Comparison of ENCODE assay signal across 1 cellular context in the genomic region with DNA sequence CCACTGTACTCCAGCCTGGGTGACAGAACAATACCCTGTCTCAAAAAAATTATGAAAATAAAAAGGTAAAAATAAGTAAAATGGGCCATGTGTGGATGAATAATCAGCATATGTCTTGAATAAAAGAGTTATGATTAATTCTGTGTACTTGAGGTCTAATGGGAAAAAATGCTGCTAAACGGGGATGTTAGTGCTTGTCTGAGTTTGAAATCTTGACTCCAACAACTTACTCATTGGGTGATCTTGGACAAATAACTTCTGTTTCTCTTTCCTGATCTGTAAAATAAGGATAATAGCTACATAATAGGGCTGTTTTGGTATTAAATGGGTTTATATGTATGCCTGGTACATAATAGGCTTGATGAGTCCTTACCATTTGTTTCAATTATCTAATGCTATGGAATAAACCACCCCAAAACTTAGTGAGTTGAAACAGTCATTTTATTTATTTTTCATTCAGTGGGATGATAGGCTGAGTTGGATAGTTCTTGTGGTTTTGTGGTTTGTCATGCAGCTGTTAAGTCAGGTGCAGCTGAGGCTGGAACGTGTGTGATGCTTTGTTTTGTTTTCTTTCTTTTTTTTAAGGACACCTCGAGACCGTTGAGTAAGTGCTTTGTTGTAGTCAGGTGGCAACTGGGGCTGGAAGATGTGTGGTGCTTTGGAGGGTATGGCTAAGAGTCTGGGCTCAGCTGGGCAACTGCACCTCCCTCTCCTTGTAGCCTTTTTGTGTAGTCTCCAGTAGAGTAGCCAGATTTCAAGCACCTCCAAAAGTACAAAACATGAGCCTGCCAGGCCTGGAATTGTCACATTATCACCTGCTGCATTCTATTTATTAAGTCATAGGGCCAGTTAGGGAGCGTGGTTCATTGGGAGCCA.
TF ChIP-seq lines count a peak whose summit lies in the region.

No MANE protein-coding gene starts in this region.

TF ChIP-seq in GM23338, 12 proteins besides CTCF, POLR2A, EP300 and RAD21:
- TF ChIP-seq, protein P1, sequence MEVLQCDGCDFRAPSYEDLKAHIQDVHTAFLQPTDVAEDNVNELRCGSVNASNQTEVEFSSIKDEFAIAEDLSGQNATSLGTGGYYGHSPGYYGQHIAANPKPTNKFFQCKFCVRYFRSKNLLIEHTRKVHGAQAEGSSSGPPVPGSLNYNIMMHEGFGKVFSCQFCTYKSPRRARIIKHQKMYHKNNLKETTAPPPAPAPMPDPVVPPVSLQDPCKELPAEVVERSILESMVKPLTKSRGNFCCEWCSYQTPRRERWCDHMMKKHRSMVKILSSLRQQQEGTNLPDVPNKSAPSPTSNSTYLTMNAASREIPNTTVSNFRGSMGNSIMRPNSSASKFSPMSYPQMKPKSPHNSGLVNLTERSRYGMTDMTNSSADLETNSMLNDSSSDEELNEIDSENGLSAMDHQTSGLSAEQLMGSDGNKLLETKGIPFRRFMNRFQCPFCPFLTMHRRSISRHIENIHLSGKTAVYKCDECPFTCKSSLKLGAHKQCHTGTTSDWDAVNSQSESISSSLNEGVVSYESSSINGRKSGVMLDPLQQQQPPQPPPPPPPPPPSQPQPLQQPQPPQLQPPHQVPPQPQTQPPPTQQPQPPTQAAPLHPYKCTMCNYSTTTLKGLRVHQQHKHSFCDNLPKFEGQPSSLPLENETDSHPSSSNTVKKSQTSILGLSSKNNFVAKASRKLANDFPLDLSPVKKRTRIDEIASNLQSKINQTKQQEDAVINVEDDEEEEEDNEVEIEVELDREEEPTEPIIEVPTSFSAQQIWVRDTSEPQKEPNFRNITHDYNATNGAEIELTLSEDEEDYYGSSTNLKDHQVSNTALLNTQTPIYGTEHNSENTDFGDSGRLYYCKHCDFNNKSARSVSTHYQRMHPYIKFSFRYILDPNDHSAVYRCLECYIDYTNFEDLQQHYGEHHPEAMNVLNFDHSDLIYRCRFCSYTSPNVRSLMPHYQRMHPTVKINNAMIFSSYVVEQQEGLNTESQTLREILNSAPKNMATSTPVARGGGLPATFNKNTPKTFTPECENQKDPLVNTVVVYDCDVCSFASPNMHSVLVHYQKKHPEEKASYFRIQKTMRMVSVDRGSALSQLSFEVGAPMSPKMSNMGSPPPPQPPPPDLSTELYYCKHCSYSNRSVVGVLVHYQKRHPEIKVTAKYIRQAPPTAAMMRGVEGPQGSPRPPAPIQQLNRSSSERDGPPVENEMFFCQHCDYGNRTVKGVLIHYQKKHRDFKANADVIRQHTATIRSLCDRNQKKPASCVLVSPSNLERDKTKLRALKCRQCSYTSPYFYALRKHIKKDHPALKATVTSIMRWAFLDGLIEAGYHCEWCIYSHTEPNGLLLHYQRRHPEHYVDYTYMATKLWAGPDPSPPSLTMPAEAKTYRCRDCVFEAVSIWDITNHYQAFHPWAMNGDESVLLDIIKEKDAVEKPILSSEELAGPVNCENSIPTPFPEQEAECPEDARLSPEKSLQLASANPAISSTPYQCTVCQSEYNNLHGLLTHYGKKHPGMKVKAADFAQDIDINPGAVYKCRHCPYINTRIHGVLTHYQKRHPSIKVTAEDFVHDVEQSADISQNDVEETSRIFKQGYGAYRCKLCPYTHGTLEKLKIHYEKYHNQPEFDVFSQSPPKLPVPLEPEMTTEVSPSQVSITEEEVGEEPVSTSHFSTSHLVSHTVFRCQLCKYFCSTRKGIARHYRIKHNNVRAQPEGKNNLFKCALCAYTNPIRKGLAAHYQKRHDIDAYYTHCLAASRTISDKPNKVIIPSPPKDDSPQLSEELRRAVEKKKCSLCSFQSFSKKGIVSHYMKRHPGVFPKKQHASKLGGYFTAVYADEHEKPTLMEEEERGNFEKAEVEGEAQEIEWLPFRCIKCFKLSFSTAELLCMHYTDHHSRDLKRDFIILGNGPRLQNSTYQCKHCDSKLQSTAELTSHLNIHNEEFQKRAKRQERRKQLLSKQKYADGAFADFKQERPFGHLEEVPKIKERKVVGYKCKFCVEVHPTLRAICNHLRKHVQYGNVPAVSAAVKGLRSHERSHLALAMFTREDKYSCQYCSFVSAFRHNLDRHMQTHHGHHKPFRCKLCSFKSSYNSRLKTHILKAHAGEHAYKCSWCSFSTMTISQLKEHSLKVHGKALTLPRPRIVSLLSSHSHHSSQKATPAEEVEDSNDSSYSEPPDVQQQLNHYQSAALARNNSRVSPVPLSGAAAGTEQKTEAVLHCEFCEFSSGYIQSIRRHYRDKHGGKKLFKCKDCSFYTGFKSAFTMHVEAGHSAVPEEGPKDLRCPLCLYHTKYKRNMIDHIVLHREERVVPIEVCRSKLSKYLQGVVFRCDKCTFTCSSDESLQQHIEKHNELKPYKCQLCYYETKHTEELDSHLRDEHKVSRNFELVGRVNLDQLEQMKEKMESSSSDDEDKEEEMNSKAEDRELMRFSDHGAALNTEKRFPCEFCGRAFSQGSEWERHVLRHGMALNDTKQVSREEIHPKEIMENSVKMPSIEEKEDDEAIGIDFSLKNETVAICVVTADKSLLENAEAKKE (CRISPR knock-in tag; IDR thresholded peaks at IDR 0.05) = no peak
- TF ChIP-seq, protein P2, sequence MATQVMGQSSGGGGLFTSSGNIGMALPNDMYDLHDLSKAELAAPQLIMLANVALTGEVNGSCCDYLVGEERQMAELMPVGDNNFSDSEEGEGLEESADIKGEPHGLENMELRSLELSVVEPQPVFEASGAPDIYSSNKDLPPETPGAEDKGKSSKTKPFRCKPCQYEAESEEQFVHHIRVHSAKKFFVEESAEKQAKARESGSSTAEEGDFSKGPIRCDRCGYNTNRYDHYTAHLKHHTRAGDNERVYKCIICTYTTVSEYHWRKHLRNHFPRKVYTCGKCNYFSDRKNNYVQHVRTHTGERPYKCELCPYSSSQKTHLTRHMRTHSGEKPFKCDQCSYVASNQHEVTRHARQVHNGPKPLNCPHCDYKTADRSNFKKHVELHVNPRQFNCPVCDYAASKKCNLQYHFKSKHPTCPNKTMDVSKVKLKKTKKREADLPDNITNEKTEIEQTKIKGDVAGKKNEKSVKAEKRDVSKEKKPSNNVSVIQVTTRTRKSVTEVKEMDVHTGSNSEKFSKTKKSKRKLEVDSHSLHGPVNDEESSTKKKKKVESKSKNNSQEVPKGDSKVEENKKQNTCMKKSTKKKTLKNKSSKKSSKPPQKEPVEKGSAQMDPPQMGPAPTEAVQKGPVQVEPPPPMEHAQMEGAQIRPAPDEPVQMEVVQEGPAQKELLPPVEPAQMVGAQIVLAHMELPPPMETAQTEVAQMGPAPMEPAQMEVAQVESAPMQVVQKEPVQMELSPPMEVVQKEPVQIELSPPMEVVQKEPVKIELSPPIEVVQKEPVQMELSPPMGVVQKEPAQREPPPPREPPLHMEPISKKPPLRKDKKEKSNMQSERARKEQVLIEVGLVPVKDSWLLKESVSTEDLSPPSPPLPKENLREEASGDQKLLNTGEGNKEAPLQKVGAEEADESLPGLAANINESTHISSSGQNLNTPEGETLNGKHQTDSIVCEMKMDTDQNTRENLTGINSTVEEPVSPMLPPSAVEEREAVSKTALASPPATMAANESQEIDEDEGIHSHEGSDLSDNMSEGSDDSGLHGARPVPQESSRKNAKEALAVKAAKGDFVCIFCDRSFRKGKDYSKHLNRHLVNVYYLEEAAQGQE (IDR thresholded peaks at IDR 0.05; ENCODE audit: unreplicated experiment) = no peak
- TF ChIP-seq CREB1 (CRISPR knock-in tag; IDR thresholded peaks at IDR 0.05; ENCODE audit: low read depth) = no peak
- no peak for TF ChIP-seq POLR2AphosphoS5 (IDR thresholded peaks at IDR 0.05; ENCODE audit: low read depth)
- TF ChIP-seq ZNF114 (CRISPR knock-in tag; IDR thresholded peaks at IDR 0.05) = no peak
- no peak for TF ChIP-seq EZH2phosphoT487 (IDR thresholded peaks at IDR 0.05; ENCODE audit: unreplicated experiment)
- TF ChIP-seq NANOG (IDR thresholded peaks at IDR 0.05; ENCODE audit: borderline replicate concordance) = no peak
- TF ChIP-seq STAT1 (IDR thresholded peaks at IDR 0.05; ENCODE audit: unreplicated experiment) = no peak
- TF ChIP-seq EZH2 (IDR thresholded peaks at IDR 0.05; ENCODE audit: low read depth, unreplicated experiment) = no peak
- TF ChIP-seq ZNF331 (CRISPR knock-in tag; IDR thresholded peaks at IDR 0.05; ENCODE audit: low read depth) = no peak
- TF ChIP-seq, protein P3, sequence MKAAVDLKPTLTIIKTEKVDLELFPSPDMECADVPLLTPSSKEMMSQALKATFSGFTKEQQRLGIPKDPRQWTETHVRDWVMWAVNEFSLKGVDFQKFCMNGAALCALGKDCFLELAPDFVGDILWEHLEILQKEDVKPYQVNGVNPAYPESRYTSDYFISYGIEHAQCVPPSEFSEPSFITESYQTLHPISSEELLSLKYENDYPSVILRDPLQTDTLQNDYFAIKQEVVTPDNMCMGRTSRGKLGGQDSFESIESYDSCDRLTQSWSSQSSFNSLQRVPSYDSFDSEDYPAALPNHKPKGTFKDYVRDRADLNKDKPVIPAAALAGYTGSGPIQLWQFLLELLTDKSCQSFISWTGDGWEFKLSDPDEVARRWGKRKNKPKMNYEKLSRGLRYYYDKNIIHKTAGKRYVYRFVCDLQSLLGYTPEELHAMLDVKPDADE (IDR thresholded peaks at IDR 0.05) = no peak
- no peak for TF ChIP-seq JUNB (IDR thresholded peaks at IDR 0.05; ENCODE audit: unreplicated experiment)
